Comparison of ENCODE assay signal across 36 cellular contexts in the genomic region with DNA sequence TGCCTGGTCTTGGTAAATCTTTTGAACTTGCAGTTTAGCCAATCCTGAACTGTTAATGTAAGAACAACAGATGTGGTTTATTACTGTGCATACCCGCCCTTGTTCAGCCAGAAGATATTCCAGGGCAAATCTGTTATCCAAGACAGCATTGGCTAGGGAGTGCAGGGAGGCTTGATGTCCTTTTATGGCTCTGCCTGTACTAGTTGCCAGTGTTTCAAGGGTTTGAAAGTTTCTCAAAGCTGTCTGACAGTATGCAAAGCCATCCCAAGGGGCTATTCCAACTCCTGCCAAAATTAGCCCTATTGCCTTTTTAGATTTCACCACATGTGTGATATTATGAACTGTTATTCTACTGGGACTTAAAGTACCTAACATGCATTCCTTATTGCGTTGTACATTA. TPM values are rescaled to one million over a fixed set of nuclear protein-coding genes. Genes with fewer than 3 reads are reported as not detected.
DNase-seq lines count a peak whose midpoint lies in the region; ATAC-seq and TF ChIP-seq lines count a peak whose summit lies in the region.
"Had no signal": no experiment of that assay in that cellular context is flagged by ENCODE, and none has a peak within 500 bp of the region (broad histone marks: within the 10 kb centered on the region; RNA-seq: fewer than 3 reads in every experiment).

No MANE protein-coding gene starts in this region.

- ATAC-seq in aorta (ENCODE audit: low FRiP score), result peak; percentile 45
- ATAC-seq in stimulated activated memory B cell treated with anti-CD40 and anti-IgM and Interleukin-4, amounts not matched to agents 10 μg/mL and 1 μg/mL and 100 μg/mL, for 72 hours, result no peak
- no peak for ATAC-seq in effector memory CD8-positive, alpha-beta T cell (replicated peaks)
- ATAC-seq: naive thymus-derived CD8-positive, alpha-beta T cell had no signal

- no peak for DNase-seq in activated naive CD4-positive, alpha-beta T cell treated with Interleukin-2 at 50 U/mL for 16 hours
- DNase-seq in fibroblast of the aortic adventitia (ENCODE audit: low read depth) (peak; percentile 71), aorta (no peak), NCI-H1694 treated with DMSO at 0.1 percent for 48 hours (lab: John Stamatoyannopoulos, UW) (no peak)
- no peak for DNase-seq in effector memory CD8-positive, alpha-beta T cell
- DNase-seq: 8988T; activated CD4-positive, alpha-beta memory T cell treated with anti-CD3 and anti-CD28 coated beads, Interleukin-2, amount 10 ng/mL, durations not matched to agents 7 days and 5 days; activated CD4-positive, alpha-beta T cell treated with anti-CD3 and anti-CD28 coated beads for 1 hour; activated CD8-positive, alpha-beta memory T cell treated with anti-CD3 and anti-CD28 coated beads, Interleukin-2, amount 50 U/mL, for 4 hours; activated naive CD4-positive, alpha-beta T cell treated with anti-CD3 and anti-CD28 coated beads for 36 hours; adrenal gland; AML-193; brain microvascular endothelial cell; Calu3; CD4-positive, CD25-positive, alpha-beta regulatory T cell; foreskin fibroblast; GOT3; HFFc6; islet precursor cell; naive thymus-derived CD8-positive, alpha-beta T cell; NCI-H1048; NCI-H1694; NCI-H446; NCI-H82; nucleus accumbens; Peyer's patch; SIG-M5; stimulated activated CD4-positive, alpha-beta T cell treated with anti-CD3 and anti-CD28 coated beads, Interleukin-2, amount 100 ng/mL, for 24 hours; stomach had no signal

- peak overlapping the region; percentile 78 for H3K27ac ChIP-seq in rectal smooth muscle tissue (ENCODE audit: low read depth, low read length)
- H3K27ac ChIP-seq in aorta (ENCODE audit: low read depth in 1 of 2, low read length in 2 of 2), result no peak overlapping the region
- H3K27ac ChIP-seq: adrenal gland, brain microvascular endothelial cell, Peyer's patch, stomach, tibial nerve had no signal

- H3K9me3 ChIP-seq in aorta (ENCODE audit: control insufficient read depth, low read length), result no peaks in the 10 kb centered on the region
- H3K9me3 ChIP-seq: adrenal gland, Peyer's patch, stomach, tibial nerve had no signal

- no peak overlapping the region for H3K9ac ChIP-seq in rectal smooth muscle tissue (ENCODE audit: low read length)

- H3K4me1 ChIP-seq in rectal smooth muscle tissue (ENCODE audit: control insufficient read depth, insufficient read depth, low read length) (peaks cover 9% of the 10 kb centered on the region), aorta (ENCODE audit: control insufficient read depth in 1 of 2, insufficient read depth in 2 of 2, low read length in 2 of 2) (no peaks in the 10 kb centered on the region)
- H3K4me1 ChIP-seq: adrenal gland, Peyer's patch, stomach had no signal

- no peak overlapping the region for H3K4me3 Mint-ChIP-seq in activated naive CD4-positive, alpha-beta T cell treated with anti-CD3 and anti-CD28 coated beads, Interleukin-2, amount 50 U/mL, for 24 hours
- H3K4me3 Mint-ChIP-seq in stimulated activated memory B cell treated with anti-CD40 and anti-IgM and Interleukin-4, amounts not matched to agents 10 μg/mL and 1 μg/mL and 100 μg/mL, for 72 hours, result no peak overlapping the region
- H3K4me3 Mint-ChIP-seq in effector memory CD8-positive, alpha-beta T cell, result no peak overlapping the region
- H3K4me3 Mint-ChIP-seq: activated CD4-positive, alpha-beta memory T cell treated with anti-CD3 and anti-CD28 coated beads, Interleukin-2, amount 10 ng/mL, durations not matched to agents 7 days and 5 days; activated naive CD4-positive, alpha-beta T cell treated with anti-CD3 and anti-CD28 coated beads for 36 hours; activated T-helper 1 cell treated with anti-CD3 and anti-CD28 coated beads, Interleukin-12 subunit alpha, Interleukin-12 subunit beta, Interleukin-2, Interleukin-4 antibody, amounts not matched to agents 30 ng/mL and 10 ng/mL and 1 ng/mL, durations not matched to agents 14 hours and 24 hours and 36 hours; CD4-positive, CD25-positive, alpha-beta regulatory T cell; HFFc6; IgD-negative memory B cell; naive thymus-derived CD8-positive, alpha-beta T cell had no signal

- no peak for TF ChIP-seq CTCF in fibroblast of the aortic adventitia (IDR thresholded peaks at IDR 0.05; ENCODE audit: insufficient read depth, low read length)

- peaks cover 17% of the 10 kb centered on the region for H3K36me3 Mint-ChIP-seq in activated naive CD4-positive, alpha-beta T cell treated with anti-CD3 and anti-CD28 coated beads, Interleukin-2, amount 50 U/mL, for 24 hours
- H3K36me3 Mint-ChIP-seq in stimulated activated memory B cell treated with anti-CD40 and anti-IgM and Interleukin-4, amounts not matched to agents 10 μg/mL and 1 μg/mL and 100 μg/mL, for 72 hours, result peaks cover 45% of the 10 kb centered on the region
- peaks cover 38% of the 10 kb centered on the region for H3K36me3 Mint-ChIP-seq in effector memory CD8-positive, alpha-beta T cell (ENCODE audit: insufficient read depth)
- H3K36me3 Mint-ChIP-seq: IgD-negative memory B cell had no signal

- peaks cover 6% of the 10 kb centered on the region for H3K36me3 ChIP-seq in rectal smooth muscle tissue (ENCODE audit: control insufficient read depth, insufficient read depth, low read length)
- no peaks in the 10 kb centered on the region for H3K36me3 ChIP-seq in aorta (ENCODE audit: control insufficient read depth in 1 of 2, insufficient read depth in 2 of 2, low read length in 1 of 2)

- no peaks in the 10 kb centered on the region for H3K9me3 Mint-ChIP-seq in activated naive CD4-positive, alpha-beta T cell treated with anti-CD3 and anti-CD28 coated beads, Interleukin-2, amount 50 U/mL, for 24 hours
- H3K9me3 Mint-ChIP-seq in stimulated activated memory B cell treated with anti-CD40 and anti-IgM and Interleukin-4, amounts not matched to agents 10 μg/mL and 1 μg/mL and 100 μg/mL, for 72 hours, result no peaks in the 10 kb centered on the region
- no peaks in the 10 kb centered on the region for H3K9me3 Mint-ChIP-seq in effector memory CD8-positive, alpha-beta T cell
- H3K9me3 Mint-ChIP-seq: activated CD4-positive, alpha-beta memory T cell treated with anti-CD3 and anti-CD28 coated beads, Interleukin-2, amount 10 ng/mL, durations not matched to agents 7 days and 5 days; activated naive CD4-positive, alpha-beta T cell treated with anti-CD3 and anti-CD28 coated beads for 36 hours; activated T-helper 1 cell treated with anti-CD3 and anti-CD28 coated beads, Interleukin-12 subunit alpha, Interleukin-12 subunit beta, Interleukin-2, Interleukin-4 antibody, amounts not matched to agents 30 ng/mL and 10 ng/mL and 1 ng/mL, durations not matched to agents 14 hours and 24 hours and 36 hours; CD4-positive, CD25-positive, alpha-beta regulatory T cell; HFFc6; IgD-negative memory B cell; naive thymus-derived CD8-positive, alpha-beta T cell had no signal

- no peaks in the 10 kb centered on the region for H3K27me3 Mint-ChIP-seq in activated naive CD4-positive, alpha-beta T cell treated with anti-CD3 and anti-CD28 coated beads, Interleukin-2, amount 50 U/mL, for 24 hours
- H3K27me3 Mint-ChIP-seq in stimulated activated memory B cell treated with anti-CD40 and anti-IgM and Interleukin-4, amounts not matched to agents 10 μg/mL and 1 μg/mL and 100 μg/mL, for 72 hours, result no peaks in the 10 kb centered on the region
- no peaks in the 10 kb centered on the region for H3K27me3 Mint-ChIP-seq in effector memory CD8-positive, alpha-beta T cell
- H3K27me3 Mint-ChIP-seq: activated CD4-positive, alpha-beta memory T cell treated with anti-CD3 and anti-CD28 coated beads, Interleukin-2, amount 10 ng/mL, durations not matched to agents 7 days and 5 days; CD4-positive, CD25-positive, alpha-beta regulatory T cell; IgD-negative memory B cell; naive thymus-derived CD8-positive, alpha-beta T cell had no signal

- no peaks in the 10 kb centered on the region for H3K4me1 Mint-ChIP-seq in activated naive CD4-positive, alpha-beta T cell treated with anti-CD3 and anti-CD28 coated beads, Interleukin-2, amount 50 U/mL, for 24 hours
- H3K4me1 Mint-ChIP-seq in stimulated activated memory B cell treated with anti-CD40 and anti-IgM and Interleukin-4, amounts not matched to agents 10 μg/mL and 1 μg/mL and 100 μg/mL, for 72 hours, result no peaks in the 10 kb centered on the region
- peaks cover 0 to 2% of the 10 kb centered on the region in 2 donors for H3K4me1 Mint-ChIP-seq in effector memory CD8-positive, alpha-beta T cell (ENCODE audit: low read depth in 2 of 2)
- H3K4me1 Mint-ChIP-seq: activated CD4-positive, alpha-beta memory T cell treated with anti-CD3 and anti-CD28 coated beads, Interleukin-2, amount 10 ng/mL, durations not matched to agents 7 days and 5 days; IgD-negative memory B cell had no signal

- peak overlapping the region; percentile 79 for H3K27ac Mint-ChIP-seq in activated naive CD4-positive, alpha-beta T cell treated with anti-CD3 and anti-CD28 coated beads, Interleukin-2, amount 50 U/mL, for 24 hours
- H3K27ac Mint-ChIP-seq in stimulated activated memory B cell treated with anti-CD40 and anti-IgM and Interleukin-4, amounts not matched to agents 10 μg/mL and 1 μg/mL and 100 μg/mL, for 72 hours, result no peak overlapping the region
- H3K27ac Mint-ChIP-seq in effector memory CD8-positive, alpha-beta T cell, result no peak overlapping the region
- H3K27ac Mint-ChIP-seq: activated CD4-positive, alpha-beta memory T cell treated with anti-CD3 and anti-CD28 coated beads, Interleukin-2, amount 10 ng/mL, durations not matched to agents 7 days and 5 days; activated naive CD4-positive, alpha-beta T cell treated with anti-CD3 and anti-CD28 coated beads for 36 hours; activated T-helper 1 cell treated with anti-CD3 and anti-CD28 coated beads, Interleukin-12 subunit alpha, Interleukin-12 subunit beta, Interleukin-2, Interleukin-4 antibody, amounts not matched to agents 30 ng/mL and 10 ng/mL and 1 ng/mL, durations not matched to agents 14 hours and 24 hours and 36 hours; CD4-positive, CD25-positive, alpha-beta regulatory T cell; HFFc6; IgD-negative memory B cell; naive thymus-derived CD8-positive, alpha-beta T cell had no signal

- WGBS in aorta, 2 donors, result 10 to 26% methylated on average over 2 of the region's 2 CpGs

- H3K27me3 ChIP-seq in rectal smooth muscle tissue (ENCODE audit: control insufficient read depth, insufficient read depth, low read length), result no peaks in the 10 kb centered on the region
- H3K27me3 ChIP-seq in aorta (ENCODE audit: control insufficient read depth in 1 of 2, insufficient read depth in 2 of 2, low read length in 1 of 2), result no peaks in the 10 kb centered on the region
- H3K27me3 ChIP-seq: adrenal gland, brain microvascular endothelial cell, Peyer's patch, stomach, tibial nerve had no signal

- H3K4me3 ChIP-seq in fibroblast of the aortic adventitia (ENCODE audit: low read depth, low read length) (no peak overlapping the region), rectal smooth muscle tissue (ENCODE audit: low read length) (peak overlapping the region; percentile 4), aorta (ENCODE audit: low read length in 2 of 2) (no peak overlapping the region)
- H3K4me3 ChIP-seq: adrenal gland, Peyer's patch, smooth muscle cell, stomach, tibial nerve had no signal

- intact Hi-C loops in aorta (cut with DNase I), result no loop called here

RNA-seq across cellular contexts. Expression of gene LCMT1, which starts 30.1 kb away (rescaled TPM):
- total RNA-seq in fibroblast of the aortic adventitia (ENCODE audit: low replicate concordance) (35.3 and 112 TPM in 2 replicates), aorta (10 to 100 TPM; 26.7 to 29.9 TPM)
- 10 to 100 TPM; 23.9 to 28.2 TPM for polyA plus RNA-seq in aorta
